ENCODE assay signal across 1 cellular context in the genomic region with DNA sequence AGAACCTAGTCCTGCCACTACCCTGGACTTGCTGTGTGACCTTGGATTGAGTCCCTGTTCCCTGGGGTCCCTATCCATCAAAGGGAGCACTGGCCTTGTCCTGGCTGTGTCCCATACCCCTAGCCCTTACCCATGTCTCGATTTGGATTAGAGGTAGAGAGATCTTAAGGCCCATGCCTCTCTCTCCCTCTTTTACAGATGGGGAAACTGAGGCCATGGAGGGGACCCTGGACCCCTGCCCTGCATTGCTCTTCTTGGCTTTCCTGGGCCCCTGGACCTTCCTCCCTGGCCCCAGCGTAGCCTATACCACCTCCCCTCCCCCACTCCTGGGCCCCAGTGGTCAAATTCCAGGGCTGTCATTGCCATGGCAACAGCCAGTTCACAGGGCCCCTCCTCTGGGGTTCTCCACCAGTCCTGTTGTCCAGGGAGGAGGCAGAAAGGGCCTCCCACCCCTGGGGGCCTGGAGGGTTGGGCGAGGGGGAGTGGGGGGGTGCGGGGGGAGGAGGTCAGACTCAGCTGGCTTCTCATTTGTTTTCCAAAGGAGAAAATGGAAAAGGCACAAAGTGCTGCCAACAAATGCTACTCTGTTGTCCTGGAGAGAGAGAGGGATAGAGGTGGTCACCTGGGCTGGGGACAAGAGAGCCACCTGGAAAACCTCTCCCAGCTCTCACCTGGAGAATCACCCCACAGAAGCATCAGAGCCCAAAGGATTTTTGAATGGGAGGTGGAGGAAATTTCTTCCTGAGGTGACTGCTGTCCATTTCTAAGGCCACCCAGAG.
TF ChIP-seq lines count a peak whose summit lies in the region.

No MANE protein-coding gene starts in this region.

TF ChIP-seq in HepG2, 621 proteins besides CTCF, POLR2A, EP300 and RAD21 (continued from another document and continues in another):
- TF ChIP-seq, protein P1, sequence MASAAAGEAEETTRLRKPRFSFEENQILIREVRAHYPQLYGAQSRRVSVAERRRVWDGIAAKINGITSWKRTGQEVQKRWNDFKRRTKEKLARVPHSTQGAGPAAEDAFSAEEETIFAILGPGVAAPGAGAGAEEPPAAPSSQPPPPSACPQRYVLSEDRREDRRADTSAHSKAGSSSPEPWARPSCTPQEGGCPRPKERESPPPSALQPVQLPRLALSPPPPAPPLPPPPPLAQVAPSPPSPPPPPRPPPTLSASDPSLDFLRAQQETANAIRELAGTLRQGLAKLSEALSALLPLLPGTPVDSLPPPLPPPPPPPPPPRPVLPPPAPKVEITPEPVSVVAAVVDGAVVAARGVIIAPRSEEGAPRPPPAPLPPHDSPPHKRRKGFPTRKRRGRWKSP (CRISPR knock-in tag; IDR thresholded peaks at IDR 0.05): no peak
- TF ChIP-seq, protein P2, sequence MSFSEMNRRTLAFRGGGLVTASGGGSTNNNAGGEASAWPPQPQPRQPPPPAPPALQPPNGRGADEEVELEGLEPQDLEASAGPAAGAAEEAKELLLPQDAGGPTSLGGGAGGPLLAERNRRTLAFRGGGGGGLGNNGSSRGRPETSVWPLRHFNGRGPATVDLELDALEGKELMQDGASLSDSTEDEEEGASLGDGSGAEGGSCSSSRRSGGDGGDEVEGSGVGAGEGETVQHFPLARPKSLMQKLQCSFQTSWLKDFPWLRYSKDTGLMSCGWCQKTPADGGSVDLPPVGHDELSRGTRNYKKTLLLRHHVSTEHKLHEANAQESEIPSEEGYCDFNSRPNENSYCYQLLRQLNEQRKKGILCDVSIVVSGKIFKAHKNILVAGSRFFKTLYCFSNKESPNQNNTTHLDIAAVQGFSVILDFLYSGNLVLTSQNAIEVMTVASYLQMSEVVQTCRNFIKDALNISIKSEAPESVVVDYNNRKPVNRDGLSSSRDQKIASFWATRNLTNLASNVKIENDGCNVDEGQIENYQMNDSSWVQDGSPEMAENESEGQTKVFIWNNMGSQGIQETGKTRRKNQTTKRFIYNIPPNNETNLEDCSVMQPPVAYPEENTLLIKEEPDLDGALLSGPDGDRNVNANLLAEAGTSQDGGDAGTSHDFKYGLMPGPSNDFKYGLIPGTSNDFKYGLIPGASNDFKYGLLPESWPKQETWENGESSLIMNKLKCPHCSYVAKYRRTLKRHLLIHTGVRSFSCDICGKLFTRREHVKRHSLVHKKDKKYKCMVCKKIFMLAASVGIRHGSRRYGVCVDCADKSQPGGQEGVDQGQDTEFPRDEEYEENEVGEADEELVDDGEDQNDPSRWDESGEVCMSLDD (CRISPR knock-in tag; IDR thresholded peaks at IDR 0.05; ENCODE audit: borderline replicate concordance): peak; percentile 74; the same call in 1 of the 2 replicates
- TF ChIP-seq ZNF354B (CRISPR knock-in tag; IDR thresholded peaks at IDR 0.05) (no peak), RFXANK (CRISPR knock-in tag; IDR thresholded peaks at IDR 0.05) (no peak), MATR3 (CRISPR knock-in tag; IDR thresholded peaks at IDR 0.05) (no peak), ZNF607 (CRISPR knock-in tag; IDR thresholded peaks at IDR 0.05; ENCODE audit: borderline replicate concordance) (no peak), ZC3H13 (CRISPR knock-in tag; IDR thresholded peaks at IDR 0.05) (no peak), ZNF292 (CRISPR knock-in tag; IDR thresholded peaks at IDR 0.05; ENCODE audit: borderline replicate concordance, low read depth) (no peak), MIXL1 (CRISPR knock-in tag; IDR thresholded peaks at IDR 0.05) (0 out of 2 replicates have a peak, but pooled peaks have one; percentile 26), HOXD1 (CRISPR knock-in tag; IDR thresholded peaks at IDR 0.05) (no peak), ELF3 (CRISPR knock-in tag; IDR thresholded peaks at IDR 0.05) (0 out of 2 replicates have a peak, but pooled peaks have one; percentile 26), MEIS1 (CRISPR knock-in tag; IDR thresholded peaks at IDR 0.05; ENCODE audit: borderline replicate concordance) (no peak; the same call in 1 of the 2 replicates), CHCHD3 (CRISPR knock-in tag; IDR thresholded peaks at IDR 0.05) (no peak), NFYB (CRISPR knock-in tag; IDR thresholded peaks at IDR 0.05) (no peak; the same call in 1 of the 2 replicates), NCOR1 (IDR thresholded peaks at IDR 0.05; ENCODE audit: borderline replicate concordance, low read length) (peak; percentile 85), KDM5B (CRISPR knock-in tag; IDR thresholded peaks at IDR 0.05; ENCODE audit: borderline replicate concordance) (no peak), ZNF775 (CRISPR knock-in tag; IDR thresholded peaks at IDR 0.05; ENCODE audit: borderline replicate concordance) (no peak), PPARG (CRISPR knock-in tag; conservative IDR thresholded peaks at IDR 0.05) (peak; percentile 57; the same call in 1 of the 2 replicates), PCBP1 (IDR thresholded peaks at IDR 0.05; ENCODE audit: borderline replicate concordance, low read depth, low read length) (0 out of 2 replicates have a peak, but pooled peaks have one; percentile 42), RARA (CRISPR knock-in tag; IDR thresholded peaks at IDR 0.05) (peak; percentile 59), SNAPC2 (CRISPR knock-in tag; IDR thresholded peaks at IDR 0.05) (peak; percentile 47; the same call in 1 of the 2 replicates), POGZ (CRISPR knock-in tag; IDR thresholded peaks at IDR 0.05) (peak; percentile 71; the same call in 1 of the 2 replicates), HOXA3 (CRISPR knock-in tag; IDR thresholded peaks at IDR 0.05) (peak; percentile 55; the same call in 1 of the 2 replicates), MIER3 (CRISPR knock-in tag; IDR thresholded peaks at IDR 0.05; ENCODE audit: borderline replicate concordance) (peak; percentile 53; the same call in 1 of the 2 replicates), ARHGAP35 (CRISPR knock-in tag; IDR thresholded peaks at IDR 0.05; ENCODE audit: borderline replicate concordance) (no peak), JARID2 (CRISPR knock-in tag; IDR thresholded peaks at IDR 0.05; ENCODE audit: insufficient replicate concordance) (no peak)
- TF ChIP-seq, protein P3, sequence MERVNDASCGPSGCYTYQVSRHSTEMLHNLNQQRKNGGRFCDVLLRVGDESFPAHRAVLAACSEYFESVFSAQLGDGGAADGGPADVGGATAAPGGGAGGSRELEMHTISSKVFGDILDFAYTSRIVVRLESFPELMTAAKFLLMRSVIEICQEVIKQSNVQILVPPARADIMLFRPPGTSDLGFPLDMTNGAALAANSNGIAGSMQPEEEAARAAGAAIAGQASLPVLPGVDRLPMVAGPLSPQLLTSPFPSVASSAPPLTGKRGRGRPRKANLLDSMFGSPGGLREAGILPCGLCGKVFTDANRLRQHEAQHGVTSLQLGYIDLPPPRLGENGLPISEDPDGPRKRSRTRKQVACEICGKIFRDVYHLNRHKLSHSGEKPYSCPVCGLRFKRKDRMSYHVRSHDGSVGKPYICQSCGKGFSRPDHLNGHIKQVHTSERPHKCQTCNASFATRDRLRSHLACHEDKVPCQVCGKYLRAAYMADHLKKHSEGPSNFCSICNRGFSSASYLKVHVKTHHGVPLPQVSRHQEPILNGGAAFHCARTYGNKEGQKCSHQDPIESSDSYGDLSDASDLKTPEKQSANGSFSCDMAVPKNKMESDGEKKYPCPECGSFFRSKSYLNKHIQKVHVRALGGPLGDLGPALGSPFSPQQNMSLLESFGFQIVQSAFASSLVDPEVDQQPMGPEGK (CRISPR knock-in tag; IDR thresholded peaks at IDR 0.05): peak; percentile 98
- TF ChIP-seq, protein P4, sequence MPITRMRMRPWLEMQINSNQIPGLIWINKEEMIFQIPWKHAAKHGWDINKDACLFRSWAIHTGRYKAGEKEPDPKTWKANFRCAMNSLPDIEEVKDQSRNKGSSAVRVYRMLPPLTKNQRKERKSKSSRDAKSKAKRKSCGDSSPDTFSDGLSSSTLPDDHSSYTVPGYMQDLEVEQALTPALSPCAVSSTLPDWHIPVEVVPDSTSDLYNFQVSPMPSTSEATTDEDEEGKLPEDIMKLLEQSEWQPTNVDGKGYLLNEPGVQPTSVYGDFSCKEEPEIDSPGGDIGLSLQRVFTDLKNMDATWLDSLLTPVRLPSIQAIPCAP (CRISPR knock-in tag; IDR thresholded peaks at IDR 0.05; ENCODE audit: low read depth): no peak
- TF ChIP-seq, protein P5, sequence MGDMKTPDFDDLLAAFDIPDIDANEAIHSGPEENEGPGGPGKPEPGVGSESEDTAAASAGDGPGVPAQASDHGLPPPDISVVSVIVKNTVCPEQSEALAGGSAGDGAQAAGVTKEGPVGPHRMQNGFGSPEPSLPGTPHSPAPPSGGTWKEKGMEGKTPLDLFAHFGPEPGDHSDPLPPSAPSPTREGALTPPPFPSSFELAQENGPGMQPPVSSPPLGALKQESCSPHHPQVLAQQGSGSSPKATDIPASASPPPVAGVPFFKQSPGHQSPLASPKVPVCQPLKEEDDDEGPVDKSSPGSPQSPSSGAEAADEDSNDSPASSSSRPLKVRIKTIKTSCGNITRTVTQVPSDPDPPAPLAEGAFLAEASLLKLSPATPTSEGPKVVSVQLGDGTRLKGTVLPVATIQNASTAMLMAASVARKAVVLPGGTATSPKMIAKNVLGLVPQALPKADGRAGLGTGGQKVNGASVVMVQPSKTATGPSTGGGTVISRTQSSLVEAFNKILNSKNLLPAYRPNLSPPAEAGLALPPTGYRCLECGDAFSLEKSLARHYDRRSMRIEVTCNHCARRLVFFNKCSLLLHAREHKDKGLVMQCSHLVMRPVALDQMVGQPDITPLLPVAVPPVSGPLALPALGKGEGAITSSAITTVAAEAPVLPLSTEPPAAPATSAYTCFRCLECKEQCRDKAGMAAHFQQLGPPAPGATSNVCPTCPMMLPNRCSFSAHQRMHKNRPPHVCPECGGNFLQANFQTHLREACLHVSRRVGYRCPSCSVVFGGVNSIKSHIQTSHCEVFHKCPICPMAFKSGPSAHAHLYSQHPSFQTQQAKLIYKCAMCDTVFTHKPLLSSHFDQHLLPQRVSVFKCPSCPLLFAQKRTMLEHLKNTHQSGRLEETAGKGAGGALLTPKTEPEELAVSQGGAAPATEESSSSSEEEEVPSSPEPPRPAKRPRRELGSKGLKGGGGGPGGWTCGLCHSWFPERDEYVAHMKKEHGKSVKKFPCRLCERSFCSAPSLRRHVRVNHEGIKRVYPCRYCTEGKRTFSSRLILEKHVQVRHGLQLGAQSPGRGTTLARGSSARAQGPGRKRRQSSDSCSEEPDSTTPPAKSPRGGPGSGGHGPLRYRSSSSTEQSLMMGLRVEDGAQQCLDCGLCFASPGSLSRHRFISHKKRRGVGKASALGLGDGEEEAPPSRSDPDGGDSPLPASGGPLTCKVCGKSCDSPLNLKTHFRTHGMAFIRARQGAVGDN (CRISPR knock-in tag; IDR thresholded peaks at IDR 0.05): peak; percentile 78
- TF ChIP-seq, protein P6, sequence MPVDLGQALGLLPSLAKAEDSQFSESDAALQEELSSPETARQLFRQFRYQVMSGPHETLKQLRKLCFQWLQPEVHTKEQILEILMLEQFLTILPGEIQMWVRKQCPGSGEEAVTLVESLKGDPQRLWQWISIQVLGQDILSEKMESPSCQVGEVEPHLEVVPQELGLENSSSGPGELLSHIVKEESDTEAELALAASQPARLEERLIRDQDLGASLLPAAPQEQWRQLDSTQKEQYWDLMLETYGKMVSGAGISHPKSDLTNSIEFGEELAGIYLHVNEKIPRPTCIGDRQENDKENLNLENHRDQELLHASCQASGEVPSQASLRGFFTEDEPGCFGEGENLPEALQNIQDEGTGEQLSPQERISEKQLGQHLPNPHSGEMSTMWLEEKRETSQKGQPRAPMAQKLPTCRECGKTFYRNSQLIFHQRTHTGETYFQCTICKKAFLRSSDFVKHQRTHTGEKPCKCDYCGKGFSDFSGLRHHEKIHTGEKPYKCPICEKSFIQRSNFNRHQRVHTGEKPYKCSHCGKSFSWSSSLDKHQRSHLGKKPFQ (CRISPR knock-in tag; IDR thresholded peaks at IDR 0.05; ENCODE audit: insufficient replicate concordance): no peak
- TF ChIP-seq, protein P7, sequence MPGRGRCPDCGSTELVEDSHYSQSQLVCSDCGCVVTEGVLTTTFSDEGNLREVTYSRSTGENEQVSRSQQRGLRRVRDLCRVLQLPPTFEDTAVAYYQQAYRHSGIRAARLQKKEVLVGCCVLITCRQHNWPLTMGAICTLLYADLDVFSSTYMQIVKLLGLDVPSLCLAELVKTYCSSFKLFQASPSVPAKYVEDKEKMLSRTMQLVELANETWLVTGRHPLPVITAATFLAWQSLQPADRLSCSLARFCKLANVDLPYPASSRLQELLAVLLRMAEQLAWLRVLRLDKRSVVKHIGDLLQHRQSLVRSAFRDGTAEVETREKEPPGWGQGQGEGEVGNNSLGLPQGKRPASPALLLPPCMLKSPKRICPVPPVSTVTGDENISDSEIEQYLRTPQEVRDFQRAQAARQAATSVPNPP (CRISPR knock-in tag; IDR thresholded peaks at IDR 0.05): no peak
- TF ChIP-seq, protein P8, sequence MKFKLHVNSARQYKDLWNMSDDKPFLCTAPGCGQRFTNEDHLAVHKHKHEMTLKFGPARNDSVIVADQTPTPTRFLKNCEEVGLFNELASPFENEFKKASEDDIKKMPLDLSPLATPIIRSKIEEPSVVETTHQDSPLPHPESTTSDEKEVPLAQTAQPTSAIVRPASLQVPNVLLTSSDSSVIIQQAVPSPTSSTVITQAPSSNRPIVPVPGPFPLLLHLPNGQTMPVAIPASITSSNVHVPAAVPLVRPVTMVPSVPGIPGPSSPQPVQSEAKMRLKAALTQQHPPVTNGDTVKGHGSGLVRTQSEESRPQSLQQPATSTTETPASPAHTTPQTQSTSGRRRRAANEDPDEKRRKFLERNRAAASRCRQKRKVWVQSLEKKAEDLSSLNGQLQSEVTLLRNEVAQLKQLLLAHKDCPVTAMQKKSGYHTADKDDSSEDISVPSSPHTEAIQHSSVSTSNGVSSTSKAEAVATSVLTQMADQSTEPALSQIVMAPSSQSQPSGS (CRISPR knock-in tag; IDR thresholded peaks at IDR 0.05): peak; percentile 55; the same call in 1 of the 2 replicates
- TF ChIP-seq, protein P9, sequence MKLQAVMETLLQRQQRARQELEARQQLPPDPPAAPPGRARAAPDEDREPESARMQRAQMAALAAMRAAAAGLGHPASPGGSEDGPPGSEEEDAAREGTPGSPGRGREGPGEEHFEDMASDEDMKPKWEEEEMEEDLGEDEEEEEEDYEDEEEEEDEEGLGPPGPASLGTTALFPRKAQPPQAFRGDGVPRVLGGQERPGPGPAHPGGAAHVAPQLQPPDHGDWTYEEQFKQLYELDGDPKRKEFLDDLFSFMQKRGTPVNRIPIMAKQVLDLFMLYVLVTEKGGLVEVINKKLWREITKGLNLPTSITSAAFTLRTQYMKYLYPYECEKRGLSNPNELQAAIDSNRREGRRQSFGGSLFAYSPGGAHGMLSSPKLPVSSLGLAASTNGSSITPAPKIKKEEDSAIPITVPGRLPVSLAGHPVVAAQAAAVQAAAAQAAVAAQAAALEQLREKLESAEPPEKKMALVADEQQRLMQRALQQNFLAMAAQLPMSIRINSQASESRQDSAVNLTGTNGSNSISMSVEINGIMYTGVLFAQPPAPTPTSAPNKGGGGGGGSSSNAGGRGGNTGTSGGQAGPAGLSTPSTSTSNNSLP (IDR thresholded peaks at IDR 0.05; ENCODE audit: low read depth, low read length): no peak
- TF ChIP-seq, protein P10, sequence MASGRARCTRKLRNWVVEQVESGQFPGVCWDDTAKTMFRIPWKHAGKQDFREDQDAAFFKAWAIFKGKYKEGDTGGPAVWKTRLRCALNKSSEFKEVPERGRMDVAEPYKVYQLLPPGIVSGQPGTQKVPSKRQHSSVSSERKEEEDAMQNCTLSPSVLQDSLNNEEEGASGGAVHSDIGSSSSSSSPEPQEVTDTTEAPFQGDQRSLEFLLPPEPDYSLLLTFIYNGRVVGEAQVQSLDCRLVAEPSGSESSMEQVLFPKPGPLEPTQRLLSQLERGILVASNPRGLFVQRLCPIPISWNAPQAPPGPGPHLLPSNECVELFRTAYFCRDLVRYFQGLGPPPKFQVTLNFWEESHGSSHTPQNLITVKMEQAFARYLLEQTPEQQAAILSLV (CRISPR knock-in tag; IDR thresholded peaks at IDR 0.05; ENCODE audit: borderline replicate concordance): 0 out of 2 replicates have a peak, but pooled peaks have one; percentile 4
